ENCODE assay signal across 24 cellular contexts in the genomic region with DNA sequence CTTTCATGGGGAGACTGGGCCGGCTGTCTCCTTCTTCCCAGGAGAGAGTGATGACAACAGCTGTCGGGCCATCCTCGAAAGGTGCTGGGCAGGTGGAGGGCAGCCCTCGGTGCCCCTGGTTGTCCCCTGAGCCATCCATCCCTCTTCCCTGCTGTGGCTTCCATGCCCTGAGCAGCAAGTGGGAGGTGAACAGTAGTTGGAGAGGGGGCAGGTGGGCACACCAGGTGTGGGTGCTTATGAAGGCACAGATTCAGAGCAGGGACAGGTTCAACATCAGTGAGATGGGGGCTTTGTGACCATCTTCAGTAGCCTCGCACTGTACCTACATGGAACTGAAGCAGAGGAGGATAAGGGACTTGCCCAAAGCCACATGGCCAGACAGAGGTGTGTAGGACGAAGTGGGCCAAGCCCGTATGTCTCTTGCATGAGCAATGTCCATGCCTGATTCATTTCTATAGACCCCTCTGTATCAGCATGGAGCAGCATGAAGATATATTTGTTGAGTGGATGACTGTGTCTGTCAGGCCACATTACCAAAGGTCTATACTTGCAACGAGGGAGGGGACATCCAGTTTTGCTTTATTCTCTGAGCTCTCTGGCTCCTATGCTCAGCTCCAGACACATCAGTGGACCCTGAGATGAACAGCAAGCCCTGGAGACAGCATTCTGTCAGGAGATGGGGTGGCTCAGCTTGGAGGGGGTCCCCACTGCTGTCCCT.
"Had no signal": no experiment of that assay in that cellular context is flagged by ENCODE, and none has a peak within 500 bp of the region (broad histone marks: within the 10 kb centered on the region; RNA-seq: fewer than 3 reads in every experiment).

No MANE protein-coding gene starts in this region.

- DNase-seq: activated CD4-positive, alpha-beta T cell treated with anti-CD3 and anti-CD28 coated beads for 48 hours; activated CD4-positive, alpha-beta T cell treated with anti-CD3 and anti-CD28 coated beads, Interleukin-2, amount 50 U/mL, for 4 hours; activated CD4-positive, CD25-positive, alpha-beta regulatory T cell treated with anti-CD3 and anti-CD28 coated beads, Interleukin-2, amount 50 U/mL, for 72 hours; activated CD8-positive, alpha-beta memory T cell treated with anti-CD3 and anti-CD28 coated beads, Interleukin-2, amount 50 U/mL, for 48 hours; activated CD8-positive, alpha-beta T cell treated with anti-CD3 and anti-CD28 coated beads, Interleukin-2, amount 10 ng/mL, durations not matched to agents 7 days and 5 days; activated effector memory CD4-positive, alpha-beta T cell treated with anti-CD3 and anti-CD28 coated beads, Interleukin-2, amount 50 U/mL, for 16 hours; activated naive CD4-positive, alpha-beta T cell treated with Interleukin-2 at 50 U/mL for 16 hours; activated T-cell treated with anti-CD3 and anti-CD28 coated beads, Interleukin-2, amount 50 U/mL, for 24 hours; MG63; NCI-H1105 treated with DMSO at 0.1 percent for 48 hours; NCI-H1436 treated with DMSO at 0.1 percent for 48 hours; NCI-H187 treated with DMSO at 0.1 percent for 48 hours; NCI-H2081 treated with DMSO at 0.1 percent for 48 hours; NCI-H446; NCI-H524; Right ventricle myocardium superior; RPMI8226; SJCRH30; T-helper 17 cell; T-helper 9 cell had no signal

- H3K9me3 Mint-ChIP-seq: activated T-cell treated with anti-CD3 and anti-CD28 coated beads, Interleukin-2, amount 50 U/mL, for 24 hours had no signal

- FAIRE-seq: astrocyte had no signal

- H3K4me3 ChIP-seq: MG63, SJCRH30 had no signal

- H3K27ac ChIP-seq: SJCRH30 had no signal

- H3K9me3 ChIP-seq: MG63, SJCRH30 had no signal

- H3K4me3 Mint-ChIP-seq: activated CD8-positive, alpha-beta T cell treated with anti-CD3 and anti-CD28 coated beads, Interleukin-2, amount 10 ng/mL, durations not matched to agents 7 days and 5 days; activated T-cell treated with anti-CD3 and anti-CD28 coated beads, Interleukin-2, amount 50 U/mL, for 24 hours had no signal

- H3K36me3 Mint-ChIP-seq: activated naive CD8-positive, alpha-beta T cell; brain; WTC11 had no signal

- H3K27me3 ChIP-seq: MG63, SJCRH30 had no signal

- H3K4me1 ChIP-seq: SJCRH30 had no signal

- H3K27me3 Mint-ChIP-seq: activated naive CD8-positive, alpha-beta T cell had no signal

- H3K27ac Mint-ChIP-seq: activated CD8-positive, alpha-beta T cell treated with anti-CD3 and anti-CD28 coated beads, Interleukin-2, amount 10 ng/mL, durations not matched to agents 7 days and 5 days; activated naive CD8-positive, alpha-beta T cell; activated T-cell treated with anti-CD3 and anti-CD28 coated beads, Interleukin-2, amount 50 U/mL, for 24 hours; T-helper 17 cell; WTC11 had no signal

- H3K36me3 ChIP-seq: MG63, SJCRH30 had no signal
